ENCODE assay signal across 12 cellular contexts in genomic region chr1:183912265-183912886, GRCh38.
DNase-seq lines count a peak whose midpoint lies in the region; ATAC-seq and TF ChIP-seq lines count a peak whose summit lies in the region.
"Had no signal": no experiment of that assay in that cellular context is flagged by ENCODE, and none has a peak within 500 bp of the region (broad histone marks: within the 10 kb centered on the region; RNA-seq: fewer than 3 reads in every experiment).

No MANE protein-coding gene starts in this region.

- no peaks in the 10 kb centered on the region for H3K27me3 ChIP-seq in uterus
- H3K27me3 ChIP-seq: Peyer's patch, suprapubic skin had no signal

- no peak for TF ChIP-seq CTCF in uterus (IDR thresholded peaks at IDR 0.05)

- no peaks in the 10 kb centered on the region for H3K36me3 ChIP-seq in uterus

- H3K27me3 Mint-ChIP-seq in stimulated activated naive B cell treated with anti-CD40 and anti-IgM and Interleukin-4, amounts not matched to agents 10 μg/mL and 1 μg/mL and 100 μg/mL, for 72 hours = no peaks in the 10 kb centered on the region
- no peaks in the 10 kb centered on the region for H3K27me3 Mint-ChIP-seq in T-cell

- peaks cover 0 to 7% of the 10 kb centered on the region in 2 donors for H3K9me3 ChIP-seq in uterus
- H3K9me3 ChIP-seq: Peyer's patch, suprapubic skin had no signal

- DNase-seq in stimulated activated naive B cell treated with anti-CD40 and anti-IgM and Interleukin-4, amounts not matched to agents 10 μg/mL and 1 μg/mL and 100 μg/mL, for 72 hours = no peak
- no peak for DNase-seq in uterus
- DNase-seq in activated effector memory CD4-positive, alpha-beta T cell treated with anti-CD3 and anti-CD28 coated beads, Interleukin-2, amount 50 U/mL, for 16 hours = no peak
- DNase-seq in T-cell = no peak
- DNase-seq: activated naive CD4-positive, alpha-beta T cell treated with Interleukin-2 at 50 U/mL for 16 hours; NCI-H146; Peyer's patch had no signal

- H3K27ac ChIP-seq in uterus = no peak overlapping the region
- H3K27ac ChIP-seq: Peyer's patch, suprapubic skin had no signal

- no peak overlapping the region for H3K4me3 ChIP-seq in uterus
- H3K4me3 ChIP-seq: Peyer's patch, suprapubic skin had no signal

- H3K4me1 ChIP-seq in uterus = peaks cover 0 to 6% of the 10 kb centered on the region in 2 donors

- ATAC-seq in GM18909 (IDR thresholded peaks at IDR 0.05; ENCODE audit: poor library complexity, unreplicated experiment) (peak; percentile 62), HG02588 (IDR thresholded peaks at IDR 0.05; ENCODE audit: unreplicated experiment) (peak; percentile 61), HG03460 (IDR thresholded peaks at IDR 0.05; ENCODE audit: unreplicated experiment) (peak; percentile 53), T-cell (replicated peaks in 1 of 4) (no peak)
- peak; percentile 74 to 80 for ATAC-seq in stimulated activated naive B cell treated with anti-CD40 and anti-IgM and Interleukin-4, amounts not matched to agents 10 μg/mL and 1 μg/mL and 100 μg/mL, for 72 hours (replicated peaks)

- peaks cover 55 to 68% of the 10 kb centered on the region in 2 donors for H3K4me1 Mint-ChIP-seq in stimulated activated naive B cell treated with anti-CD40 and anti-IgM and Interleukin-4, amounts not matched to agents 10 μg/mL and 1 μg/mL and 100 μg/mL, for 72 hours
- peaks cover 11 to 16% (median 12%) of the 10 kb centered on the region in 3 donors for H3K4me1 Mint-ChIP-seq in T-cell

- POLR2A ChIA-PET in T-cell (lab: Charles Lee) = no interaction called here

- no peak for TF ChIP-seq POLR2A in uterus (IDR thresholded peaks at IDR 0.05)

- intact Hi-C loops in uterus (cut with DNase I; ENCODE audit: low total_unique reads) = no loop called here

- peak overlapping the region; percentile 8 to 43 for H3K4me3 Mint-ChIP-seq in stimulated activated naive B cell treated with anti-CD40 and anti-IgM and Interleukin-4, amounts not matched to agents 10 μg/mL and 1 μg/mL and 100 μg/mL, for 72 hours
- no peak overlapping the region for H3K4me3 Mint-ChIP-seq in T-cell
- H3K4me3 Mint-ChIP-seq: nephron had no signal

- H3K27ac Mint-ChIP-seq in stimulated activated naive B cell treated with anti-CD40 and anti-IgM and Interleukin-4, amounts not matched to agents 10 μg/mL and 1 μg/mL and 100 μg/mL, for 72 hours = peak overlapping the region; percentile 88
- H3K27ac Mint-ChIP-seq in T-cell = peak overlapping the region in 1 of 2 donors; percentile 29

- CTCF ChIA-PET in T-cell (lab: Charles Lee) = interaction anchor here (5.6 to 5.7 kb wide), 2 partner anchors 258 kb away, joined by 79 to 144 read pairs; partner anchors contain the start of gene APOBEC4 (in 2 of the 2)

- peaks cover 4 to 5% of the 10 kb centered on the region in 2 donors for H3K9me3 Mint-ChIP-seq in stimulated activated naive B cell treated with anti-CD40 and anti-IgM and Interleukin-4, amounts not matched to agents 10 μg/mL and 1 μg/mL and 100 μg/mL, for 72 hours
- no peaks in the 10 kb centered on the region for H3K9me3 Mint-ChIP-seq in T-cell
- H3K9me3 Mint-ChIP-seq: nephron had no signal

- peaks cover 24 to 39% of the 10 kb centered on the region in 2 donors for H3K36me3 Mint-ChIP-seq in stimulated activated naive B cell treated with anti-CD40 and anti-IgM and Interleukin-4, amounts not matched to agents 10 μg/mL and 1 μg/mL and 100 μg/mL, for 72 hours
- peaks cover 18% of the 10 kb centered on the region for H3K36me3 Mint-ChIP-seq in T-cell

Comparison
In these comparisons a context has a peak if more than half of its experiments do, and no peak if none do; other contexts are left out.
1. ATAC-seq: peak in GM18909 (single experiment), HG02588 (single experiment), HG03460 (single experiment) and stimulated activated naive B cell treated with anti-CD40 and anti-IgM and Interleukin-4, amounts not matched to agents 10 μg/mL and 1 μg/mL and 100 μg/mL, for 72 hours (2 of 2); none in T-cell (0 of 4).
2. H3K4me3 Mint-ChIP-seq: peak in stimulated activated naive B cell treated with anti-CD40 and anti-IgM and Interleukin-4, amounts not matched to agents 10 μg/mL and 1 μg/mL and 100 μg/mL, for 72 hours (2 of 2); none in T-cell (0 of 3).